15 cellular contexts compared by ENCODE assay signal in genomic region chr16:371729-372521, GRCh38. TPM values are rescaled to one million over a fixed set of nuclear protein-coding genes. Genes with fewer than 3 reads are reported as not detected.
DNase-seq lines count a peak whose midpoint lies in the region; ATAC-seq and TF ChIP-seq lines count a peak whose summit lies in the region.
"Had no signal": no experiment of that assay in that cellular context is flagged by ENCODE, and none has a peak within 500 bp of the region (broad histone marks: within the 10 kb centered on the region; RNA-seq: fewer than 3 reads in every experiment).

No MANE protein-coding gene starts in this region.

- H3K56ac ChIP-seq in IMR-90 (ENCODE audit: extremely low read depth, insufficient read depth, low read length): no peak overlapping the region

- peaks cover 4 to 11% of the 10 kb centered on the region in 2 experiments; a peak in 2 of 4 replicates for H3K79me1 ChIP-seq in IMR-90 (ENCODE audit: low read depth in 1 of 2, low read length in 2 of 2)

- H3K79me2 ChIP-seq in PC-9 (ENCODE audit: low read depth): no peaks in the 10 kb centered on the region

- TF ChIP-seq CTCF in IMR-90 (conservative IDR thresholded peaks at IDR 0.05; ENCODE audit: low read depth, low read length) (no peak), PC-9 (conservative IDR thresholded peaks at IDR 0.05) (no peak)

- H3K27me3 Mint-ChIP-seq in naive thymus-derived CD4-positive, alpha-beta T cell: no peaks in the 10 kb centered on the region
- H3K27me3 Mint-ChIP-seq: effector memory CD8-positive, alpha-beta T cell had no signal

- H2BK15ac ChIP-seq in IMR-90 (ENCODE audit: low read depth, low read length): no peak overlapping the region

- H2BK120ac ChIP-seq in IMR-90 (ENCODE audit: low read depth, low read length): no peak overlapping the region

- H2BK5ac ChIP-seq in IMR-90 (ENCODE audit: low read depth, low read length, poor library complexity, severe bottlenecking): no peak overlapping the region

- H2BK20ac ChIP-seq in IMR-90 (ENCODE audit: low read depth, low read length): no peak overlapping the region

- ATAC-seq in IMR-90 (ENCODE audit: low read depth): no peak
- ATAC-seq in naive thymus-derived CD4-positive, alpha-beta T cell: no peak
- no peak for ATAC-seq in HG03520 (IDR thresholded peaks at IDR 0.05; ENCODE audit: unreplicated experiment)
- ATAC-seq: effector memory CD8-positive, alpha-beta T cell had no signal

- H3K36me3 ChIP-seq in IMR-90 (ENCODE audit: control insufficient read depth, insufficient read depth, low read length): peaks cover 76% of the 10 kb centered on the region
- H3K36me3 ChIP-seq in SJCRH30: peaks cover 10% of the 10 kb centered on the region; the same call in 1 of the 2 replicates
- H3K36me3 ChIP-seq in naive thymus-derived CD4-positive, alpha-beta T cell (ENCODE audit: control insufficient read depth in 2 of 3, insufficient read depth in 3 of 3, low read length in 3 of 3): peaks cover 0 to 80% (median 6%) of the 10 kb centered on the region in 3 experiments
- H3K36me3 ChIP-seq in PC-9 (ENCODE audit: low read depth): no peaks in the 10 kb centered on the region

- H4K91ac ChIP-seq in IMR-90 (ENCODE audit: insufficient read depth, low read depth, low read length): no peak overlapping the region

- H3K14ac ChIP-seq in IMR-90 (replicated peaks; ENCODE audit: low read depth, low read length): no peak overlapping the region

- CTCF ChIA-PET in IMR-90 (lab: Yijun Ruan, JAX): no interaction called here
- CTCF ChIA-PET in naive thymus-derived CD4-positive, alpha-beta T cell (lab: Charles Lee): interaction anchor here (0.5 to 2.3 kb wide), 4 partner anchors 10 to 308 kb away, joined by 3 to 10 read pairs (median 4); partner anchors contain the start of gene PGAP6
- CTCF ChIA-PET in PC-9 (lab: Charles Lee): no interaction called here

- peaks cover 0 to 12% (median 4%) of the 10 kb centered on the region in 5 donors for H3K36me3 Mint-ChIP-seq in naive thymus-derived CD4-positive, alpha-beta T cell

- intact Hi-C loops in IMR-90 (cut with micrococcal nuclease): no loop called here
- intact Hi-C loops in naive thymus-derived CD4-positive, alpha-beta T cell (cut with micrococcal nuclease): loop anchor here (5.0 kb wide), 2 partner anchors 155 to 235 kb away; partner anchors contain the start of genes CAPN15 (in 1 of the 2) and NPRL3 (in 1 of the 2)
- intact Hi-C loops in PC-9 (cut with micrococcal nuclease; ENCODE audit: unreplicated experiment): no loop called here

- no peaks in the 10 kb centered on the region for H4K20me1 ChIP-seq in IMR-90 (ENCODE audit: insufficient read depth, low read length)
- H4K20me1 ChIP-seq in PC-9 (ENCODE audit: insufficient read depth): no peaks in the 10 kb centered on the region

- H3K18ac ChIP-seq in IMR-90 (ENCODE audit: low read depth, low read length): no peak overlapping the region

- H4K5ac ChIP-seq in IMR-90 (ENCODE audit: low read depth, low read length): no peak overlapping the region

- H2AK9ac ChIP-seq in IMR-90 (replicated peaks; ENCODE audit: low read depth, low read length, poor library complexity): peak overlapping the region; percentile 35

- TF ChIP-seq RAD21 in IMR-90 (IDR thresholded peaks at IDR 0.05; ENCODE audit: low read length): no peak

- H3K27me3 ChIP-seq in IMR-90 (ENCODE audit: control insufficient read depth, insufficient read depth, low read length) (no peaks in the 10 kb centered on the region), SJCRH30 (no peaks in the 10 kb centered on the region), PC-9 (ENCODE audit: insufficient read depth, low read depth) (no peaks in the 10 kb centered on the region)
- H3K27me3 ChIP-seq in naive thymus-derived CD4-positive, alpha-beta T cell (ENCODE audit: control insufficient read depth in 2 of 2, insufficient read depth in 2 of 2, low read length in 2 of 2): no peaks in the 10 kb centered on the region
- H3K27me3 ChIP-seq: brain microvascular endothelial cell, tibial nerve had no signal

- peaks cover 7% of the 10 kb centered on the region; the same call in 1 of the 2 replicates for H3F3A ChIP-seq in PC-9 (ENCODE audit: insufficient read depth, low read depth)

- peak overlapping the region in 5 of 10 donors; percentile 29 to 65 (median 45) for H3K4me3 Mint-ChIP-seq in naive thymus-derived CD4-positive, alpha-beta T cell

- peak overlapping the region in 5 of 9 donors; percentile 39 to 81 (median 65) for H3K27ac Mint-ChIP-seq in naive thymus-derived CD4-positive, alpha-beta T cell

- H3K4me2 ChIP-seq in IMR-90 (ENCODE audit: low read depth, low read length) (no peak overlapping the region), PC-9 (no peak overlapping the region)

- POLR2A ChIA-PET in IMR-90 (lab: Charles Lee; ENCODE audit: unreplicated experiment) (no interaction called here), PC-9 (lab: Charles Lee; ENCODE audit: unreplicated experiment) (interaction anchor here (0.7 kb wide), 1 partner anchor 11 kb away, joined by 5 read pairs; no protein-coding TSS in a partner anchor)
- POLR2A ChIA-PET in naive thymus-derived CD4-positive, alpha-beta T cell (lab: Charles Lee): interaction anchor here (1.1 to 2.7 kb wide), 2 partner anchors 10 to 142 kb away, joined by 4 to 59 read pairs; partner anchors contain the start of genes LUC7L and PGAP6

- 89% methylated on average over 16 of the region's 31 CpGs; no CpG with 5 or more reads in 1 of the 2 experiments for WGBS in IMR-90 (ENCODE audit: extremely low coverage in 2 of 2, insufficient read length in 1 of 2), 2 experiments

- no peak overlapping the region for H3K23ac ChIP-seq in IMR-90 (ENCODE audit: low read depth, low read length)

- H2AFZ ChIP-seq in IMR-90 (replicated peaks; ENCODE audit: low read length, poor library complexity) (no peak overlapping the region), PC-9 (no peak overlapping the region)

- H4K8ac ChIP-seq in IMR-90 (ENCODE audit: low read depth in 2 of 2, low read length in 2 of 2): no peak overlapping the region

- H3K27ac ChIP-seq in IMR-90 (ENCODE audit: insufficient read depth, low read length): no peak overlapping the region
- no peak overlapping the region for H3K27ac ChIP-seq in SJCRH30
- no peak overlapping the region for H3K27ac ChIP-seq in naive thymus-derived CD4-positive, alpha-beta T cell (ENCODE audit: low read depth, low read length)
- H3K27ac ChIP-seq in PC-9: no peak overlapping the region
- H3K27ac ChIP-seq: brain microvascular endothelial cell had no signal

- H3K9me3 Mint-ChIP-seq in naive thymus-derived CD4-positive, alpha-beta T cell: no peaks in the 10 kb centered on the region
- H3K9me3 Mint-ChIP-seq: effector memory CD8-positive, alpha-beta T cell had no signal

- H3K9me1 ChIP-seq in IMR-90 (ENCODE audit: insufficient read depth, low read length): no peaks in the 10 kb centered on the region

- TF ChIP-seq POLR2A in IMR-90 (IDR thresholded peaks at IDR 0.05; ENCODE audit: low read depth, low read length): no peak

- no peak overlapping the region for H2AK5ac ChIP-seq in IMR-90 (ENCODE audit: low read depth, low read length)

- H3K9me3 ChIP-seq in IMR-90 (ENCODE audit: control insufficient read depth, insufficient read depth, low read length) (no peaks in the 10 kb centered on the region), SJCRH30 (replicated peaks) (no peaks in the 10 kb centered on the region), PC-9 (ENCODE audit: insufficient read depth, low read depth) (no peaks in the 10 kb centered on the region)
- no peaks in the 10 kb centered on the region for H3K9me3 ChIP-seq in naive thymus-derived CD4-positive, alpha-beta T cell (ENCODE audit: control insufficient read depth in 2 of 3, low read length in 3 of 3)
- H3K9me3 ChIP-seq: tibial nerve had no signal

- DNase-seq in NCI-H82 (lab: John Stamatoyannopoulos, UW) (peak; percentile 60), NCI-H82 treated with DMSO at 0.1 percent for 48 hours (lab: John Stamatoyannopoulos, UW; ENCODE audit: unreplicated experiment) (no peak), IMR-90 (no peak), SJCRH30 (peak; percentile 57 to 58), PC-9 (no peak), cerebellar cortex (ENCODE audit: low spot score) (no peak)
- no peak for DNase-seq in naive thymus-derived CD4-positive, alpha-beta T cell
- DNase-seq: activated gamma-delta T cell; brain microvascular endothelial cell; effector memory CD8-positive, alpha-beta T cell; foreskin melanocyte; mesendoderm; NCI-H1436 had no signal

- H3K4me1 Mint-ChIP-seq in naive thymus-derived CD4-positive, alpha-beta T cell: peaks cover 4 to 26% (median 12%) of the 10 kb centered on the region in 7 donors

- H3K4ac ChIP-seq in IMR-90 (ENCODE audit: low read depth, low read length): no peak overlapping the region

- in situ Hi-C loops in IMR-90 (cut with MboI; ENCODE audit: low sequenced_read_pairs): no loop called here

- no peak overlapping the region for H3K9ac ChIP-seq in IMR-90 (ENCODE audit: low read depth, low read length)

- H3K4me1 ChIP-seq in IMR-90 (ENCODE audit: control insufficient read depth, insufficient read depth, low read length): peaks cover 7% of the 10 kb centered on the region; the same call in 1 of the 2 replicates
- H3K4me1 ChIP-seq in SJCRH30: peaks cover 10% of the 10 kb centered on the region
- H3K4me1 ChIP-seq in naive thymus-derived CD4-positive, alpha-beta T cell (ENCODE audit: control insufficient read depth in 2 of 2, insufficient read depth in 2 of 2, low read length in 2 of 2): peaks cover 10 to 14% of the 10 kb centered on the region in 2 donors
- peaks cover 5% of the 10 kb centered on the region; the same call in 1 of the 2 replicates for H3K4me1 ChIP-seq in PC-9 (replicated peaks; ENCODE audit: insufficient read depth)

- H3K4me3 ChIP-seq in IMR-90 (ENCODE audit: insufficient read depth, low read depth, low read length) (no peak overlapping the region), SJCRH30 (no peak overlapping the region), PC-9 (no peak overlapping the region)
- H3K4me3 ChIP-seq in naive thymus-derived CD4-positive, alpha-beta T cell (ENCODE audit: low read length): no peak overlapping the region
- H3K4me3 ChIP-seq: tibial nerve had no signal

- H3K9me2 ChIP-seq in PC-9 (ENCODE audit: insufficient read depth): no peaks in the 10 kb centered on the region

- no TSS peak for BruUV-seq in IMR-90 (replicated peaks; lab: Mats Ljungman, UMichigan)
- no TSS peak for BruUV-seq in PC-9 (replicated peaks; lab: Mats Ljungman, UMichigan)

- dilution Hi-C loops in IMR-90 (cut with HindIII; ENCODE audit: low sequenced_read_pairs, unreplicated experiment): no loop called here

RNA-seq across cellular contexts. Expression of gene MRPL28, which starts 1.6 kb away (rescaled TPM):
- 104 and 106 TPM in 2 replicates for total RNA-seq in IMR-90 (2012; rRNA removed)
- 181 and 255 TPM in 2 replicates for polyA plus RNA-seq in IMR-90 (2012; rRNA removed)
- 224 and 350 TPM in 2 replicates for polyA plus RNA-seq in IMR-90 (2012; cell fraction: cytosol; rRNA removed)
- polyA plus RNA-seq in IMR-90 (2012; cell fraction: nucleus; rRNA removed; ENCODE audit: low replicate concordance): 81.5 and 129 TPM in 2 replicates
- total RNA-seq in SJCRH30 (2014; rRNA removed; shearing (Covaris generic)): 81.4 and 96.8 TPM in 2 replicates
- 10 to 100 TPM; 21.9 to 86.2 (median 26.5) TPM for total RNA-seq in naive thymus-derived CD4-positive, alpha-beta T cell
- polyA plus RNA-seq in naive thymus-derived CD4-positive, alpha-beta T cell: 10 to 100 TPM; 44.1 to 71.7 TPM
- total RNA-seq in PC-9 (2021): 130 and 150 TPM in 2 replicates

RNA-seq across cellular contexts. Expression of gene PGAP6, which starts 9.9 kb away (rescaled TPM):
- total RNA-seq in IMR-90 (2012; rRNA removed): 49.1 and 56.1 TPM in 2 replicates
- 124 and 125 TPM in 2 replicates for polyA plus RNA-seq in IMR-90 (2012; rRNA removed)
- 60.8 and 173 TPM in 2 replicates for polyA plus RNA-seq in IMR-90 (2012; cell fraction: cytosol; rRNA removed)
- polyA plus RNA-seq in IMR-90 (2012; cell fraction: nucleus; rRNA removed; ENCODE audit: low replicate concordance): 138 and 443 TPM in 2 replicates
- total RNA-seq in SJCRH30 (2014; rRNA removed; shearing (Covaris generic)): 25.6 and 27.5 TPM in 2 replicates
- 100 to 1,000 TPM in 1 of 5 experiments, 10 to 100 TPM in 4; 32.2 to 107 (median 89.4) TPM for total RNA-seq in naive thymus-derived CD4-positive, alpha-beta T cell
- polyA plus RNA-seq in naive thymus-derived CD4-positive, alpha-beta T cell: 10 to 100 TPM; 17.0 to 52.4 TPM
- 41.4 and 45.6 TPM in 2 replicates for total RNA-seq in PC-9 (2021)

RNA-seq across cellular contexts. Expression of gene AXIN1, which starts 19.4 kb away (rescaled TPM):
- total RNA-seq in IMR-90 (2012; rRNA removed) (10.9 and 11.9 TPM in 2 replicates), PC-9 (2021) (42.0 and 51.2 TPM in 2 replicates)
- polyA plus RNA-seq in IMR-90 (2012; rRNA removed): 14.2 and 15.1 TPM in 2 replicates
- polyA plus RNA-seq in IMR-90 (2012; cell fraction: cytosol; rRNA removed): 18.6 and 22.1 TPM in 2 replicates
- polyA plus RNA-seq in IMR-90 (2012; cell fraction: nucleus; rRNA removed; ENCODE audit: low replicate concordance): 19.0 and 28.1 TPM in 2 replicates
- total RNA-seq in SJCRH30 (2014; rRNA removed; shearing (Covaris generic)): 20.9 and 21.1 TPM in 2 replicates
- total RNA-seq in naive thymus-derived CD4-positive, alpha-beta T cell: 10 to 100 TPM; 25.6 to 45.9 (median 37.5) TPM
- 1 to 10 TPM; 1.2 to 2.5 TPM for polyA plus RNA-seq in naive thymus-derived CD4-positive, alpha-beta T cell

RNA-seq across cellular contexts. Expression of gene NME4, which starts 25.1 kb away (rescaled TPM):
- total RNA-seq in IMR-90 (2012; rRNA removed): 123 and 124 TPM in 2 replicates
- 288 and 406 TPM in 2 replicates for polyA plus RNA-seq in IMR-90 (2012; rRNA removed)
- 464 and 725 TPM in 2 replicates for polyA plus RNA-seq in IMR-90 (2012; cell fraction: cytosol; rRNA removed)
- polyA plus RNA-seq in IMR-90 (2012; cell fraction: nucleus; rRNA removed; ENCODE audit: low replicate concordance): 233 and 407 TPM in 2 replicates
- 140 and 149 TPM in 2 replicates for total RNA-seq in SJCRH30 (2014; rRNA removed; shearing (Covaris generic))
- 10 to 100 TPM; 40.2 to 58.1 (median 42.9) TPM for total RNA-seq in naive thymus-derived CD4-positive, alpha-beta T cell
- polyA plus RNA-seq in naive thymus-derived CD4-positive, alpha-beta T cell: 10 to 100 TPM; 76.7 to 88.6 TPM
- 157 and 159 TPM in 2 replicates for total RNA-seq in PC-9 (2021)

RNA-seq across cellular contexts. Expression of gene DECR2, which starts 29.8 kb away (rescaled TPM):
- total RNA-seq in IMR-90 (2012; rRNA removed) (3.9 TPM in 2 replicates), PC-9 (2021) (65.4 and 78.4 TPM in 2 replicates)
- polyA plus RNA-seq in IMR-90 (2012; rRNA removed): 26.7 and 29.6 TPM in 2 replicates
- 14.9 and 32.6 TPM in 2 replicates for polyA plus RNA-seq in IMR-90 (2012; cell fraction: cytosol; rRNA removed)
- polyA plus RNA-seq in IMR-90 (2012; cell fraction: nucleus; rRNA removed; ENCODE audit: low replicate concordance): 68.9 and 165 TPM in 2 replicates
- total RNA-seq in SJCRH30 (2014; rRNA removed; shearing (Covaris generic)): 4.8 and 5.7 TPM in 2 replicates
- total RNA-seq in naive thymus-derived CD4-positive, alpha-beta T cell: 10 to 100 TPM in 3 of 5 experiments, 1 to 10 TPM in 2; 7.9 to 13.8 (median 11.6) TPM
- polyA plus RNA-seq in naive thymus-derived CD4-positive, alpha-beta T cell: 1 to 10 TPM; 7.8 to 7.9 TPM

Comparison
In these comparisons a context has a peak if more than half of its experiments do, and no peak if none do; other contexts are left out.
1. DNase-seq: peak in NCI-H82 (single experiment) and SJCRH30 (2 of 2); none in NCI-H82 treated with DMSO at 0.1 percent for 48 hours (single experiment), IMR-90 (single experiment), naive thymus-derived CD4-positive, alpha-beta T cell (0 of 9), PC-9 (0 of 2) and cerebellar cortex (single experiment).
2. intact Hi-C loops: an anchor here in naive thymus-derived CD4-positive, alpha-beta T cell (5.0 kb wide); none called in IMR-90 and PC-9.